ENCODE assay signal across 8 cellular contexts in genomic region chrX:7926914-7927258, GRCh38. TPM values are rescaled to one million over a fixed set of nuclear protein-coding genes. Genes with fewer than 3 reads are reported as not detected.
DNase-seq lines count a peak whose midpoint lies in the region; ATAC-seq and TF ChIP-seq lines count a peak whose summit lies in the region.

No MANE protein-coding gene starts in this region.

- peak overlapping the region; percentile 91 for H3K4me3 Mint-ChIP-seq in CD4-positive, alpha-beta T cell

- H4K8ac ChIP-seq in mesendoderm (ENCODE audit: low read depth, low read length): peak overlapping the region; percentile 57

- H3K9me3 Mint-ChIP-seq in CD4-positive, alpha-beta T cell: no peaks in the 10 kb centered on the region

- peaks cover 4% of the 10 kb centered on the region for H3K27me3 Mint-ChIP-seq in CD4-positive, alpha-beta T cell

- no peak overlapping the region for H4K5ac ChIP-seq in mesendoderm (ENCODE audit: low read length)

- H3K23ac ChIP-seq in mesendoderm (ENCODE audit: low read length): peak overlapping the region; percentile 66

- no peaks in the 10 kb centered on the region for H3K36me3 ChIP-seq in brain microvascular endothelial cell (replicated peaks)
- no peaks in the 10 kb centered on the region for H3K36me3 ChIP-seq in mesendoderm (ENCODE audit: control insufficient read depth, insufficient read depth, low read length)
- no peaks in the 10 kb centered on the region for H3K36me3 ChIP-seq in SJCRH30

- no peaks in the 10 kb centered on the region for H3K79me2 ChIP-seq in mesendoderm (ENCODE audit: control insufficient read depth, insufficient read depth, low read length)

- H2BK15ac ChIP-seq in mesendoderm (replicated peaks; ENCODE audit: low read depth): no peak overlapping the region

- H3K4me3 ChIP-seq in brain microvascular endothelial cell (ENCODE audit: low read depth, low read length) (peak overlapping the region; percentile 68), mesendoderm (ENCODE audit: low read length) (peak overlapping the region; percentile 39), SJCRH30 (no peak overlapping the region)

- peak overlapping the region; percentile 8 for H3K18ac ChIP-seq in mesendoderm (ENCODE audit: low read length)

- no peak overlapping the region for H2BK5ac ChIP-seq in mesendoderm (ENCODE audit: low read length)

- TF ChIP-seq CTCF in CD4-positive, alpha-beta T cell (IDR thresholded peaks at IDR 0.05): no peak
- no peak for TF ChIP-seq CTCF in brain microvascular endothelial cell (IDR thresholded peaks at IDR 0.05; ENCODE audit: low read depth, low read length, missing control alignments)

- peak overlapping the region; percentile 59 for H3K4ac ChIP-seq in mesendoderm (ENCODE audit: low read depth, low read length)

- H3K9ac ChIP-seq in mesendoderm (ENCODE audit: low read length): peak overlapping the region; percentile 82

- peaks cover 18% of the 10 kb centered on the region for H3K4me1 Mint-ChIP-seq in CD4-positive, alpha-beta T cell (ENCODE audit: low read depth)

- peak overlapping the region; percentile 94 for H3K27ac Mint-ChIP-seq in CD4-positive, alpha-beta T cell

- CTCF ChIA-PET in CD4-positive, alpha-beta T cell (lab: Charles Lee): no interaction called here

- in situ Hi-C loops in brain microvascular endothelial cell (cut with HindIII; ENCODE audit: low pct_ligation_motif_present, low sequenced_read_pairs): no loop called here

- POLR2A ChIA-PET in CD4-positive, alpha-beta T cell (lab: Charles Lee): no interaction called here

- no peak for ATAC-seq in CD4-positive, alpha-beta T cell (ENCODE audit: poor library complexity)
- ATAC-seq in HG03025 (IDR thresholded peaks at IDR 0.05; ENCODE audit: low FRiP score, unreplicated experiment) (peak; percentile 59), GM18868 (IDR thresholded peaks at IDR 0.05; ENCODE audit: unreplicated experiment) (no peak)

- peaks cover 14% of the 10 kb centered on the region for H3K36me3 Mint-ChIP-seq in CD4-positive, alpha-beta T cell (ENCODE audit: low read depth)

- H3K4me1 ChIP-seq in mesendoderm (ENCODE audit: control insufficient read depth, low read depth, low read length) (no peaks in the 10 kb centered on the region), SJCRH30 (no peaks in the 10 kb centered on the region)

- peak overlapping the region; percentile 29 for H3K4me2 ChIP-seq in mesendoderm (ENCODE audit: low read length)

- no peaks in the 10 kb centered on the region for H3K9me3 ChIP-seq in CD4-positive, alpha-beta T cell (ENCODE audit: control insufficient read depth, low read length)
- H3K9me3 ChIP-seq in SJCRH30 (replicated peaks): no peaks in the 10 kb centered on the region

- peak in 1 of 10 experiments; percentile 0 for DNase-seq in CD4-positive, alpha-beta T cell
- DNase-seq in brain microvascular endothelial cell: no peak
- no peak for DNase-seq in mesendoderm
- no peak for DNase-seq in DMS153 treated with DMSO at 0.1 percent for 48 hours (lab: John Stamatoyannopoulos, UW; ENCODE audit: unreplicated experiment)
- no peak for DNase-seq in SJCRH30
- no peak for DNase-seq in GDM1 (lab: John Stamatoyannopoulos, UW)

- intact Hi-C loops in CD4-positive, alpha-beta T cell (cut with DNase I, micrococcal nuclease): loop anchor here in 1 of 2 experiments (10.0 kb wide), 1 partner anchor 782 kb away; the partner anchor contains the start of genes PUDP and STS

- H3K56ac ChIP-seq in mesendoderm (ENCODE audit: low read length): peak overlapping the region; percentile 86

- peak overlapping the region; percentile 77 for H3K27ac ChIP-seq in CD4-positive, alpha-beta T cell (ENCODE audit: low read depth, low read length)
- H3K27ac ChIP-seq in brain microvascular endothelial cell: peak overlapping the region; percentile 40
- H3K27ac ChIP-seq in mesendoderm (ENCODE audit: low read depth, low read length): peak overlapping the region; percentile 3
- no peak overlapping the region for H3K27ac ChIP-seq in SJCRH30

- H3K79me1 ChIP-seq in mesendoderm (ENCODE audit: low read length): no peaks in the 10 kb centered on the region

- H2BK120ac ChIP-seq in mesendoderm (ENCODE audit: low read depth, low read length): no peak overlapping the region

- H3K27me3 ChIP-seq in CD4-positive, alpha-beta T cell (ENCODE audit: control insufficient read depth, insufficient read depth, low read length): no peaks in the 10 kb centered on the region
- no peaks in the 10 kb centered on the region for H3K27me3 ChIP-seq in brain microvascular endothelial cell (replicated peaks)
- no peaks in the 10 kb centered on the region for H3K27me3 ChIP-seq in mesendoderm (ENCODE audit: insufficient read depth, low read length, poor library complexity)
- H3K27me3 ChIP-seq in SJCRH30: no peaks in the 10 kb centered on the region

- no peak overlapping the region for H2AK5ac ChIP-seq in mesendoderm (ENCODE audit: low read length)

- WGBS in mesendoderm (ENCODE audit: extremely low coverage, insufficient coverage, low lambda C conversion rate): no CpG with 5 or more reads among the region's 20 CpGs

RNA-seq across cellular contexts. Expression of gene PNPLA4, which starts 0.3 kb away (rescaled TPM):
- 1 to 10 TPM; 1.9 to 2.1 TPM for total RNA-seq in CD4-positive, alpha-beta T cell
- polyA plus RNA-seq in mesendoderm (2013, experiment 1 of 2): 19.0 TPM
- 19.3 TPM for polyA plus RNA-seq in mesendoderm (2013, experiment 2 of 2)
- 0.18 TPM in 1 of 2 replicates, not detected in the other for total RNA-seq in SJCRH30 (2014; rRNA removed; shearing (Covaris generic))
